Comparison of ENCODE assay signal across 9 cellular contexts in genomic region chr18:3441290-3441689, GRCh38. TPM values are rescaled to one million over a fixed set of nuclear protein-coding genes. Genes with fewer than 3 reads are reported as not detected.
DNase-seq lines count a peak whose midpoint lies in the region; ATAC-seq, FAIRE-seq and TF ChIP-seq lines count a peak whose summit lies in the region.
"Had no signal": no experiment of that assay in that cellular context is flagged by ENCODE, and none has a peak within 500 bp of the region (broad histone marks: within the 10 kb centered on the region; RNA-seq: fewer than 3 reads in every experiment).

No MANE protein-coding gene starts in this region.

- H3K4me3 ChIP-seq in MG63 (no peak overlapping the region), dorsolateral prefrontal cortex (no peak overlapping the region)

- no peak for ATAC-seq in activated CD4-positive, CD25-positive, alpha-beta regulatory T cell treated with anti-CD3 and anti-CD28 coated beads, Interleukin-2, amount 50 U/mL, for 24 hours
- no peak for ATAC-seq in HG02840 (IDR thresholded peaks at IDR 0.05; ENCODE audit: low FRiP score, unreplicated experiment)

- no peaks in the 10 kb centered on the region for H3K36me3 ChIP-seq in MG63

- DNase-seq in D721Med (ENCODE audit: insufficient read length, low spot score) (no peak), MG63 (peak; percentile 9), dorsolateral prefrontal cortex (peak in 1 of 10 donors; percentile 46), midbrain (lab: John Stamatoyannopoulos, UW) (peak; percentile 65), UCSD-AML1 (lab: John Stamatoyannopoulos, UW; ENCODE audit: unreplicated experiment) (no peak), COLO829 (ENCODE audit: low spot score) (no peak)

- TF ChIP-seq CTCF in D721Med (IDR thresholded peaks at IDR 0.05; ENCODE audit: insufficient read depth, missing control alignments): peak; percentile 24
- TF ChIP-seq CTCF in dorsolateral prefrontal cortex (IDR thresholded peaks at IDR 0.05 in 54 of 56, conservative IDR thresholded peaks at IDR 0.05 in 2 of 56; ENCODE audit: low read depth in 1 of 56, partially characterized antibody in 56 of 56): peak in 48 of 56 donors; percentile 14 to 68 (median 43)

- intact Hi-C loops in dorsolateral prefrontal cortex (cut with DNase I): no loop called here

- no peaks in the 10 kb centered on the region for H3K9me3 ChIP-seq in MG63

- FAIRE-seq in D721Med (lab: Jason Lieb, UNC): no peak
- FAIRE-seq: endometrium had no signal

- H3K27me3 ChIP-seq in MG63 (no peaks in the 10 kb centered on the region), dorsolateral prefrontal cortex (peaks cover 0 to 2% (median 0%) of the 10 kb centered on the region in 45 donors)

- peak overlapping the region in 3 of 59 donors; percentile 7 to 29 (median 21) for H3K27ac ChIP-seq in dorsolateral prefrontal cortex

RNA-seq across cellular contexts. Expression of gene TGIF1, which starts 8.7 kb away (rescaled TPM):
- total RNA-seq in MG63 (2014; rRNA removed; shearing (Covaris generic); ENCODE audit: low replicate concordance): 28.2 and 43.2 TPM in 2 replicates
- total RNA-seq in dorsolateral prefrontal cortex: 10 to 100 TPM in 81 of 120 experiments, 1 to 10 TPM in 39; 5.1 to 30.2 (median 12.3) TPM

Comparison
In these comparisons a context has a peak if more than half of its experiments do, and no peak if none do; other contexts are left out.
1. DNase-seq: peak in MG63 (single experiment) and midbrain (single experiment); none in D721Med (single experiment), UCSD-AML1 (single experiment) and COLO829 (single experiment).